Comparison of ENCODE assay signal across 1 cellular context in the genomic region with DNA sequence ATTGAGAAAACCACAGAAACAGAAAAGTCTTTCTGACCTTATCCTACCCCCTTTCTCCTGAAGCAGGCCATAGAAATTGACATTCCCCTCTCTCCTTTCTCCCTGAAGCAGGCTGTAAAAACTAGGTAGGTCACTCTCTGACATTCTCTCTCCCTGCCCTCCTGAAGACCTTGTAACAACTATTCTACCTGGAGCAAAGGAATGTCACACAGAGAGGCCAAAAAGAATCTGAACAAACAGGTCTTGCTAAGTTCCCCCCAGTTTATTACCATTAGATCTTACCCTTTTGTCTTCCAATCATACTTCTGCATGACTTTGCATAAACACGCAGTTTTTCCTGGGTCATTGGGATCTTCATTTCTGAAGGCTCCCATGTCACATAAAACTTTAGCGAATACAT.
TF ChIP-seq lines count a peak whose summit lies in the region.

No MANE protein-coding gene starts in this region.

TF ChIP-seq in GM23338, 12 proteins besides CTCF, POLR2A, EP300 and RAD21 (continued from another document):
- TF ChIP-seq, protein P1, sequence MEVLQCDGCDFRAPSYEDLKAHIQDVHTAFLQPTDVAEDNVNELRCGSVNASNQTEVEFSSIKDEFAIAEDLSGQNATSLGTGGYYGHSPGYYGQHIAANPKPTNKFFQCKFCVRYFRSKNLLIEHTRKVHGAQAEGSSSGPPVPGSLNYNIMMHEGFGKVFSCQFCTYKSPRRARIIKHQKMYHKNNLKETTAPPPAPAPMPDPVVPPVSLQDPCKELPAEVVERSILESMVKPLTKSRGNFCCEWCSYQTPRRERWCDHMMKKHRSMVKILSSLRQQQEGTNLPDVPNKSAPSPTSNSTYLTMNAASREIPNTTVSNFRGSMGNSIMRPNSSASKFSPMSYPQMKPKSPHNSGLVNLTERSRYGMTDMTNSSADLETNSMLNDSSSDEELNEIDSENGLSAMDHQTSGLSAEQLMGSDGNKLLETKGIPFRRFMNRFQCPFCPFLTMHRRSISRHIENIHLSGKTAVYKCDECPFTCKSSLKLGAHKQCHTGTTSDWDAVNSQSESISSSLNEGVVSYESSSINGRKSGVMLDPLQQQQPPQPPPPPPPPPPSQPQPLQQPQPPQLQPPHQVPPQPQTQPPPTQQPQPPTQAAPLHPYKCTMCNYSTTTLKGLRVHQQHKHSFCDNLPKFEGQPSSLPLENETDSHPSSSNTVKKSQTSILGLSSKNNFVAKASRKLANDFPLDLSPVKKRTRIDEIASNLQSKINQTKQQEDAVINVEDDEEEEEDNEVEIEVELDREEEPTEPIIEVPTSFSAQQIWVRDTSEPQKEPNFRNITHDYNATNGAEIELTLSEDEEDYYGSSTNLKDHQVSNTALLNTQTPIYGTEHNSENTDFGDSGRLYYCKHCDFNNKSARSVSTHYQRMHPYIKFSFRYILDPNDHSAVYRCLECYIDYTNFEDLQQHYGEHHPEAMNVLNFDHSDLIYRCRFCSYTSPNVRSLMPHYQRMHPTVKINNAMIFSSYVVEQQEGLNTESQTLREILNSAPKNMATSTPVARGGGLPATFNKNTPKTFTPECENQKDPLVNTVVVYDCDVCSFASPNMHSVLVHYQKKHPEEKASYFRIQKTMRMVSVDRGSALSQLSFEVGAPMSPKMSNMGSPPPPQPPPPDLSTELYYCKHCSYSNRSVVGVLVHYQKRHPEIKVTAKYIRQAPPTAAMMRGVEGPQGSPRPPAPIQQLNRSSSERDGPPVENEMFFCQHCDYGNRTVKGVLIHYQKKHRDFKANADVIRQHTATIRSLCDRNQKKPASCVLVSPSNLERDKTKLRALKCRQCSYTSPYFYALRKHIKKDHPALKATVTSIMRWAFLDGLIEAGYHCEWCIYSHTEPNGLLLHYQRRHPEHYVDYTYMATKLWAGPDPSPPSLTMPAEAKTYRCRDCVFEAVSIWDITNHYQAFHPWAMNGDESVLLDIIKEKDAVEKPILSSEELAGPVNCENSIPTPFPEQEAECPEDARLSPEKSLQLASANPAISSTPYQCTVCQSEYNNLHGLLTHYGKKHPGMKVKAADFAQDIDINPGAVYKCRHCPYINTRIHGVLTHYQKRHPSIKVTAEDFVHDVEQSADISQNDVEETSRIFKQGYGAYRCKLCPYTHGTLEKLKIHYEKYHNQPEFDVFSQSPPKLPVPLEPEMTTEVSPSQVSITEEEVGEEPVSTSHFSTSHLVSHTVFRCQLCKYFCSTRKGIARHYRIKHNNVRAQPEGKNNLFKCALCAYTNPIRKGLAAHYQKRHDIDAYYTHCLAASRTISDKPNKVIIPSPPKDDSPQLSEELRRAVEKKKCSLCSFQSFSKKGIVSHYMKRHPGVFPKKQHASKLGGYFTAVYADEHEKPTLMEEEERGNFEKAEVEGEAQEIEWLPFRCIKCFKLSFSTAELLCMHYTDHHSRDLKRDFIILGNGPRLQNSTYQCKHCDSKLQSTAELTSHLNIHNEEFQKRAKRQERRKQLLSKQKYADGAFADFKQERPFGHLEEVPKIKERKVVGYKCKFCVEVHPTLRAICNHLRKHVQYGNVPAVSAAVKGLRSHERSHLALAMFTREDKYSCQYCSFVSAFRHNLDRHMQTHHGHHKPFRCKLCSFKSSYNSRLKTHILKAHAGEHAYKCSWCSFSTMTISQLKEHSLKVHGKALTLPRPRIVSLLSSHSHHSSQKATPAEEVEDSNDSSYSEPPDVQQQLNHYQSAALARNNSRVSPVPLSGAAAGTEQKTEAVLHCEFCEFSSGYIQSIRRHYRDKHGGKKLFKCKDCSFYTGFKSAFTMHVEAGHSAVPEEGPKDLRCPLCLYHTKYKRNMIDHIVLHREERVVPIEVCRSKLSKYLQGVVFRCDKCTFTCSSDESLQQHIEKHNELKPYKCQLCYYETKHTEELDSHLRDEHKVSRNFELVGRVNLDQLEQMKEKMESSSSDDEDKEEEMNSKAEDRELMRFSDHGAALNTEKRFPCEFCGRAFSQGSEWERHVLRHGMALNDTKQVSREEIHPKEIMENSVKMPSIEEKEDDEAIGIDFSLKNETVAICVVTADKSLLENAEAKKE (CRISPR knock-in tag; IDR thresholded peaks at IDR 0.05) = no peak
- TF ChIP-seq ETS1 (IDR thresholded peaks at IDR 0.05) (no peak), EZH2phosphoT487 (IDR thresholded peaks at IDR 0.05; ENCODE audit: unreplicated experiment) (no peak), STAT1 (IDR thresholded peaks at IDR 0.05; ENCODE audit: unreplicated experiment) (no peak), POLR2AphosphoS5 (IDR thresholded peaks at IDR 0.05; ENCODE audit: low read depth) (no peak), NANOG (IDR thresholded peaks at IDR 0.05; ENCODE audit: borderline replicate concordance) (no peak), JUNB (IDR thresholded peaks at IDR 0.05; ENCODE audit: unreplicated experiment) (no peak), ZNF331 (CRISPR knock-in tag; IDR thresholded peaks at IDR 0.05; ENCODE audit: low read depth) (no peak)
